Comparison of ENCODE assay signal across 1 cellular context in the genomic region with DNA sequence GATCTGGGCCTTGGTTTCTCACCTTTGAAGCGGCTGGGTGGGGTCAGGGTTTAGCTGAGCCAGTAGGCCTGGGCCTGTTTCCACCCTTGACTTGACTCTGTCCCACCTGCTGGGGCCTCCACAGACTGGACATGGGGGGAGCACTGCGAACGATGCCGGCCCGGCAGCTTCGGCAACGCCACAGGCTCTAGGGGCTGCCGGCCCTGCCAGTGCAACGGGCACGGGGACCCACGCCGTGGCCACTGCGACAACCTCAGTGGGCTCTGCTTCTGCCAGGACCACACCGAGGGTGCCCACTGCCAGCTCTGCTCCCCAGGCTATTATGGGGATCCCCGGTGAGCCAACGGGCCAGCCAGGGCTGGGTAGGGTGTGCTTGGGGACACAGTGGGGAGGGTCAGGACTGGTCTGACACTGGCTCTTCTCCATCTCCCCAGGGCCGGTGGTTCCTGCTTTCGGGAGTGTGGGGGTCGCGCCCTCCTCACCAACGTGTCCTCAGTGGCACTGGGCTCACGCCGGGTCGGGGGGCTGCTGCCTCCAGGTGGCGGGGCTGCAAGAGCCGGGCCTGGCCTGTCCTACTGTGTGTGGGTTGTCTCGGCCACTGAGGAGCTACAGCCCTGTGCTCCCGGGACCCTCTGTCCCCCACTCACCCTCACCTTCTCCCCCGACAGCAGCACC.
TF ChIP-seq lines count a peak whose summit lies in the region.

No MANE protein-coding gene starts in this region.

TF ChIP-seq in IMR-90, 13 proteins besides CTCF, POLR2A, EP300 and RAD21:
- TF ChIP-seq MAFK (IDR thresholded peaks at IDR 0.05; ENCODE audit: low read depth, low read length) = no peak
- TF ChIP-seq FOS (IDR thresholded peaks at IDR 0.05; ENCODE audit: low read depth, low read length) = no peak
- no peak for TF ChIP-seq MAZ (IDR thresholded peaks at IDR 0.05; ENCODE audit: borderline replicate concordance, low read depth, low read length)
- TF ChIP-seq RCOR1 (IDR thresholded peaks at IDR 0.05; ENCODE audit: insufficient replicate concordance, low read length) = no peak
- TF ChIP-seq CHD1 (IDR thresholded peaks at IDR 0.05; ENCODE audit: low read depth, low read length) = no peak
- TF ChIP-seq NFE2L2 (IDR thresholded peaks at IDR 0.05; ENCODE audit: low read depth, low read length) = no peak
- no peak for TF ChIP-seq SMC3 (IDR thresholded peaks at IDR 0.05; ENCODE audit: low read depth, low read length)
- TF ChIP-seq, protein P1, sequence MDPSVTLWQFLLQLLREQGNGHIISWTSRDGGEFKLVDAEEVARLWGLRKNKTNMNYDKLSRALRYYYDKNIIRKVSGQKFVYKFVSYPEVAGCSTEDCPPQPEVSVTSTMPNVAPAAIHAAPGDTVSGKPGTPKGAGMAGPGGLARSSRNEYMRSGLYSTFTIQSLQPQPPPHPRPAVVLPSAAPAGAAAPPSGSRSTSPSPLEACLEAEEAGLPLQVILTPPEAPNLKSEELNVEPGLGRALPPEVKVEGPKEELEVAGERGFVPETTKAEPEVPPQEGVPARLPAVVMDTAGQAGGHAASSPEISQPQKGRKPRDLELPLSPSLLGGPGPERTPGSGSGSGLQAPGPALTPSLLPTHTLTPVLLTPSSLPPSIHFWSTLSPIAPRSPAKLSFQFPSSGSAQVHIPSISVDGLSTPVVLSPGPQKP (IDR thresholded peaks at IDR 0.05; ENCODE audit: borderline replicate concordance, low read depth, low read length) = no peak
- no peak for TF ChIP-seq CEBPB (IDR thresholded peaks at IDR 0.05; ENCODE audit: low read depth, low read length)
- TF ChIP-seq, protein P2, sequence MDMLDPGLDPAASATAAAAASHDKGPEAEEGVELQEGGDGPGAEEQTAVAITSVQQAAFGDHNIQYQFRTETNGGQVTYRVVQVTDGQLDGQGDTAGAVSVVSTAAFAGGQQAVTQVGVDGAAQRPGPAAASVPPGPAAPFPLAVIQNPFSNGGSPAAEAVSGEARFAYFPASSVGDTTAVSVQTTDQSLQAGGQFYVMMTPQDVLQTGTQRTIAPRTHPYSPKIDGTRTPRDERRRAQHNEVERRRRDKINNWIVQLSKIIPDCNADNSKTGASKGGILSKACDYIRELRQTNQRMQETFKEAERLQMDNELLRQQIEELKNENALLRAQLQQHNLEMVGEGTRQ (IDR thresholded peaks at IDR 0.05; ENCODE audit: low read depth, low read length) = no peak
- no peak for TF ChIP-seq MXI1 (IDR thresholded peaks at IDR 0.05; ENCODE audit: borderline replicate concordance, low read depth, low read length)
